In the genomic region with DNA sequence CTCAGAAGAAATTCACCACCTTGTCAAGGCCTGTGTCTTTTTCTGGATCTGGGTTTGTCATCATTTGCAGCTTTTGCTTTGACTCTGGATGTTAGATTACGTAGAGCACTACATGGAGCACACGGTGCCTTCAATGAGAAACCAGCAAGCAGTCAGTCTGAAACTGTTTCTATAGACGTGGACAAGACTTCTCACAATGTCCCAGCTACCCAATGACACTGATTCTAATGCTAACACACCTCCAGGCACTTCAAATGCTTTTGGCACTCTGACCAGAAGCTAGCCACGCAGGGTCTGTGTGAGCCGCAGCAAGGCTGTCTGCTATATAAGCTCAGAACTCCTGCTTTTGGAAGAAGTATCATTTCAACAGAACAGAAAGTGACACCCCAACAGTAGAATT, we compare ENCODE assay signal across 17 cellular contexts. TPM values are rescaled to one million over a fixed set of nuclear protein-coding genes. Genes with fewer than 3 reads are reported as not detected.
DNase-seq lines count a peak whose midpoint lies in the region; ATAC-seq and TF ChIP-seq lines count a peak whose summit lies in the region.
"Had no signal": no experiment of that assay in that cellular context is flagged by ENCODE, and none has a peak within 500 bp of the region (broad histone marks: within the 10 kb centered on the region; RNA-seq: fewer than 3 reads in every experiment).

No MANE protein-coding gene starts in this region.

- TF ChIP-seq CTCF in brain (conservative IDR thresholded peaks at IDR 0.05) (no peak), neural crest cell (conservative IDR thresholded peaks at IDR 0.05) (no peak), foreskin fibroblast (IDR thresholded peaks at IDR 0.05; ENCODE audit: low read depth, low read length) (no peak), upper lobe of right lung (IDR thresholded peaks at IDR 0.05) (no peak)

- intact Hi-C loops in CD4-positive, alpha-beta memory T cell (cut with micrococcal nuclease), result no loop called here
- intact Hi-C loops in upper lobe of right lung (cut with DNase I), result no loop called here

- no peaks in the 10 kb centered on the region for H3K27me3 ChIP-seq in CD4-positive, alpha-beta memory T cell (ENCODE audit: insufficient read depth, low read length)
- H3K27me3 ChIP-seq in upper lobe of right lung, result no peaks in the 10 kb centered on the region
- H3K27me3 ChIP-seq: BE2C, gastroesophageal sphincter, ovary, spleen had no signal

- no peaks in the 10 kb centered on the region for H3K9me3 ChIP-seq in CD4-positive, alpha-beta memory T cell (ENCODE audit: control insufficient read depth in 1 of 2, low read length in 2 of 2)
- H3K9me3 ChIP-seq in upper lobe of right lung, result no peaks in the 10 kb centered on the region
- H3K9me3 ChIP-seq: BE2C, gastroesophageal sphincter, ovary, spleen had no signal

- CTCF ChIA-PET in CD4-positive, alpha-beta memory T cell (lab: Charles Lee; ENCODE audit: partially characterized antibody), result interaction anchor here (0.5 to 2.0 kb wide), 7 partner anchors 11 to 502 kb away, joined by 3 to 5 read pairs (median 3); a partner anchor contains a TSS

- H3K27ac Mint-ChIP-seq in CD4-positive, alpha-beta memory T cell, result peak overlapping the region; percentile 60 to 94 (median 87)
- H3K27ac Mint-ChIP-seq in brain, result peak overlapping the region in 4 of 5 experiments; percentile 6 to 80 (median 56)
- no peak overlapping the region for H3K27ac Mint-ChIP-seq in neural crest cell (ENCODE audit: unreplicated experiment)
- H3K27ac Mint-ChIP-seq: activated T-helper 1 cell treated with anti-CD3 and anti-CD28 coated beads, Interleukin-12 subunit alpha, Interleukin-12 subunit beta, Interleukin-2, Interleukin-4 antibody, amounts not matched to agents 30 ng/mL and 10 ng/mL and 1 ng/mL, durations not matched to agents 14 hours and 24 hours and 36 hours had no signal

- H3K27ac ChIP-seq in CD4-positive, alpha-beta memory T cell (ENCODE audit: low read depth, low read length), result peak overlapping the region; percentile 34
- H3K27ac ChIP-seq in upper lobe of right lung, result no peak overlapping the region
- H3K27ac ChIP-seq: ovary had no signal

- H3K27me3 Mint-ChIP-seq in CD4-positive, alpha-beta memory T cell, result no peaks in the 10 kb centered on the region
- peaks cover 3% of the 10 kb centered on the region for H3K27me3 Mint-ChIP-seq in brain
- no peaks in the 10 kb centered on the region for H3K27me3 Mint-ChIP-seq in neural crest cell (ENCODE audit: low read depth)

- peaks cover 26% of the 10 kb centered on the region for H3K36me3 ChIP-seq in CD4-positive, alpha-beta memory T cell (ENCODE audit: insufficient read depth, low read length)
- H3K36me3 ChIP-seq in upper lobe of right lung, result peaks cover 18% of the 10 kb centered on the region
- H3K36me3 ChIP-seq: BE2C, gastroesophageal sphincter, ovary had no signal

- H3K4me1 Mint-ChIP-seq in CD4-positive, alpha-beta memory T cell, result peaks cover 70 to 95% (median 86%) of the 10 kb centered on the region in 4 donors
- peaks cover 76% of the 10 kb centered on the region for H3K4me1 Mint-ChIP-seq in brain
- peaks cover 42% of the 10 kb centered on the region for H3K4me1 Mint-ChIP-seq in neural crest cell

- H3K36me3 Mint-ChIP-seq in CD4-positive, alpha-beta memory T cell, result peaks cover 25 to 63% of the 10 kb centered on the region in 2 donors
- H3K36me3 Mint-ChIP-seq in brain (peaks cover 3% of the 10 kb centered on the region), neural crest cell (ENCODE audit: low read depth) (no peaks in the 10 kb centered on the region)

- ATAC-seq in GM18868 (IDR thresholded peaks at IDR 0.05; ENCODE audit: unreplicated experiment) (peak; percentile 22), GM21423 (IDR thresholded peaks at IDR 0.05; ENCODE audit: unreplicated experiment) (no peak), upper lobe of right lung (no peak), GM18519 (IDR thresholded peaks at IDR 0.05; ENCODE audit: low FRiP score, unreplicated experiment) (no peak)
- ATAC-seq: gastroesophageal sphincter had no signal

- H3K4me1 ChIP-seq in CD4-positive, alpha-beta memory T cell (ENCODE audit: insufficient read depth, low read length), result peaks cover 91% of the 10 kb centered on the region
- H3K4me1 ChIP-seq in upper lobe of right lung, result peaks cover 34% of the 10 kb centered on the region

- DNase-seq in CD4-positive, alpha-beta memory T cell, result no peak
- no peak for DNase-seq in neural crest cell (ENCODE audit: low read depth, low spot score)
- no peak for DNase-seq in foreskin fibroblast
- DNase-seq in upper lobe of right lung, result no peak
- DNase-seq: activated CD4-positive, CD25-positive, alpha-beta regulatory T cell treated with anti-CD3 and anti-CD28 coated beads, Interleukin-2, amount 50 U/mL, for 72 hours; BE2C; DMS79; mesendoderm; NCI-H748 treated with DMSO at 0.1 percent for 48 hours; ovary; spleen had no signal

- no peak overlapping the region for H3K4me3 ChIP-seq in CD4-positive, alpha-beta memory T cell (ENCODE audit: low read length in 2 of 2)
- H3K4me3 ChIP-seq in foreskin fibroblast (ENCODE audit: low read depth in 1 of 2, low read length in 2 of 2), result no peak overlapping the region
- no peak overlapping the region for H3K4me3 ChIP-seq in upper lobe of right lung
- H3K4me3 ChIP-seq: gastroesophageal sphincter, ovary, spleen had no signal

- H3K4me3 Mint-ChIP-seq in CD4-positive, alpha-beta memory T cell, result peak overlapping the region in 6 of 8 donors; percentile 21 to 67 (median 36)
- no peak overlapping the region for H3K4me3 Mint-ChIP-seq in brain
- H3K4me3 Mint-ChIP-seq in neural crest cell, result peak overlapping the region; percentile 31
- H3K4me3 Mint-ChIP-seq: activated T-helper 1 cell treated with anti-CD3 and anti-CD28 coated beads, Interleukin-12 subunit alpha, Interleukin-12 subunit beta, Interleukin-2, Interleukin-4 antibody, amounts not matched to agents 30 ng/mL and 10 ng/mL and 1 ng/mL, durations not matched to agents 14 hours and 24 hours and 36 hours had no signal

- POLR2A ChIA-PET in CD4-positive, alpha-beta memory T cell (lab: Charles Lee; ENCODE audit: partially characterized antibody), result interaction anchor here (0.8 to 2.5 kb wide), 5 partner anchors 11 to 124 kb away, joined by 4 to 10 read pairs (median 5); a partner anchor contains a TSS

- H3K9me3 Mint-ChIP-seq in CD4-positive, alpha-beta memory T cell, result peaks cover 0 to 5% (median 0%) of the 10 kb centered on the region in 8 donors
- peaks cover 0 to 3% (median 0%) of the 10 kb centered on the region in 5 experiments for H3K9me3 Mint-ChIP-seq in brain
- no peaks in the 10 kb centered on the region for H3K9me3 Mint-ChIP-seq in neural crest cell
- H3K9me3 Mint-ChIP-seq: activated T-helper 1 cell treated with anti-CD3 and anti-CD28 coated beads, Interleukin-12 subunit alpha, Interleukin-12 subunit beta, Interleukin-2, Interleukin-4 antibody, amounts not matched to agents 30 ng/mL and 10 ng/mL and 1 ng/mL, durations not matched to agents 14 hours and 24 hours and 36 hours had no signal

RNA-seq across cellular contexts. Expression of a gene that starts 38.2 kb away (rescaled TPM):
- 100 to 1,000 TPM; 156 to 159 TPM for total RNA-seq in CD4-positive, alpha-beta memory T cell
- polyA plus RNA-seq in CD4-positive, alpha-beta memory T cell, result 10 to 100 TPM; 52.2 to 52.3 TPM
- polyA plus RNA-seq in brain (ENCODE audit: insufficient read depth, low read depth, low replicate concordance), result 85.7 TPM
- 12.7 and 13.7 TPM in 2 replicates for total RNA-seq in neural crest cell
- 44.1 TPM for total RNA-seq in upper lobe of right lung

Comparison
In these comparisons a context has a peak if more than half of its experiments do, and no peak if none do; other contexts are left out.
1. H3K4me3 Mint-ChIP-seq: peak in CD4-positive, alpha-beta memory T cell (6 of 8) and neural crest cell (single experiment); none in brain (0 of 5).